ENCODE assay signal across 1 cellular context in genomic region chr19:30439271-30439750, GRCh38.
TF ChIP-seq lines count a peak whose summit lies in the region.

No MANE protein-coding gene starts in this region.

TF ChIP-seq in GM23338, 12 proteins besides CTCF, POLR2A, EP300 and RAD21 (continued from another document):
- TF ChIP-seq ZNF462 (CRISPR knock-in tag; IDR thresholded peaks at IDR 0.05) (no peak), ZNF331 (CRISPR knock-in tag; IDR thresholded peaks at IDR 0.05; ENCODE audit: low read depth) (no peak), JUNB (IDR thresholded peaks at IDR 0.05; ENCODE audit: unreplicated experiment) (no peak), NANOG (IDR thresholded peaks at IDR 0.05; ENCODE audit: borderline replicate concordance) (no peak), CREB1 (CRISPR knock-in tag; IDR thresholded peaks at IDR 0.05; ENCODE audit: low read depth) (no peak), EZH2 (IDR thresholded peaks at IDR 0.05; ENCODE audit: low read depth, unreplicated experiment) (no peak), ETS1 (IDR thresholded peaks at IDR 0.05) (no peak), EZH2phosphoT487 (IDR thresholded peaks at IDR 0.05; ENCODE audit: unreplicated experiment) (no peak), ZNF114 (CRISPR knock-in tag; IDR thresholded peaks at IDR 0.05) (no peak), POLR2AphosphoS5 (IDR thresholded peaks at IDR 0.05; ENCODE audit: low read depth) (no peak)
